ENCODE assay signal across 11 cellular contexts in the genomic region with DNA sequence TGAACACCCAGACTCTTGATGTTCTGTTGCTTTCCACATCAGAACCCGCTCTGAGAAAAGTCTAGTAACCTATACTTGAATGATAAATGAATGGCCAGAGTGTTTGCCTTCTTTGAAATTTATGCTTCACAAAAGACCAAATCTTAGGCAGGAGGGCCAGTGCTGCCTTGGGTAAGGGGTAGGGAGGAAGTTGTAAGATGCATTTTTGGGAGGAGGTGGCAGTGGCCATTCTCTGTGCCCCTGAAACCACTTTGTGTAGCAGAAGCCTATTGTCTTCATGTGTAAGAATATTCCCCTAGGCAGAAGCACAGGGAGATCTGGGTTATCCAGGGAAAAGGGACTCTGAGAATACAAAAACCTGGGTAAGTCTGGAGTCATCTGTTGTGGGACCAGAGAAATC. TPM values are rescaled to one million over a fixed set of nuclear protein-coding genes. Genes with fewer than 3 reads are reported as not detected.
DNase-seq lines count a peak whose midpoint lies in the region; ATAC-seq and TF ChIP-seq lines count a peak whose summit lies in the region.
"Not testable (repeated sequence)": the region's sequence is repeated elsewhere in the genome, so short reads cannot be mapped to it uniquely, and the experiment has no call there.
"Had no signal": no experiment of that assay in that cellular context is flagged by ENCODE, and none has a peak within 500 bp of the region (broad histone marks: within the 10 kb centered on the region; RNA-seq: fewer than 3 reads in every experiment).

No MANE protein-coding gene starts in this region.

- not testable (repeated sequence) for TF ChIP-seq POLR2A in GM18505 (IDR thresholded peaks at IDR 0.05; ENCODE audit: borderline replicate concordance, extremely low read depth, insufficient read depth, insufficient read length)

- intact Hi-C loops in left ventricle myocardium superior (cut with micrococcal nuclease) = not testable (repeated sequence)

- DNase-seq in left ventricle myocardium superior = not testable (repeated sequence)

- peak; percentile 23 for ATAC-seq in GM18505 (IDR thresholded peaks at IDR 0.05; ENCODE audit: unreplicated experiment)
- peak; percentile 16 for ATAC-seq in GM19324 (IDR thresholded peaks at IDR 0.05; ENCODE audit: low FRiP score, unreplicated experiment)
- peak; percentile 10 for ATAC-seq in GM21381 (IDR thresholded peaks at IDR 0.05; ENCODE audit: unreplicated experiment)
- ATAC-seq in GM21723 (IDR thresholded peaks at IDR 0.05; ENCODE audit: unreplicated experiment) = peak; percentile 21
- ATAC-seq in HG02759 (IDR thresholded peaks at IDR 0.05; ENCODE audit: unreplicated experiment) = peak; percentile 5
- peak; percentile 16 for ATAC-seq in HG03432 (IDR thresholded peaks at IDR 0.05; ENCODE audit: unreplicated experiment)
- peak; percentile 21 for ATAC-seq in left ventricle myocardium superior

RNA-seq across cellular contexts. Expression of a gene that starts 0.6 kb away (rescaled TPM):
- total RNA-seq in left ventricle myocardium superior = 12.6 TPM
- total RNA-seq: GM23248, HepG2, MCF 10A had no signal

RNA-seq across cellular contexts. Expression of a gene that starts 32.6 kb away (rescaled TPM):
- total RNA-seq in left ventricle myocardium superior = 3.3 TPM
- total RNA-seq: GM23248, HepG2, MCF 10A, RPMI7951 had no signal

RNA-seq across cellular contexts. Expression of a gene that starts 43.5 kb away (rescaled TPM):
- total RNA-seq in left ventricle myocardium superior = not detected
- total RNA-seq: HepG2 had no signal

RNA-seq across cellular contexts. Expression of a gene that starts 57.8 kb away (rescaled TPM):
- total RNA-seq in left ventricle myocardium superior = 0.17 TPM
